In the genomic region with DNA sequence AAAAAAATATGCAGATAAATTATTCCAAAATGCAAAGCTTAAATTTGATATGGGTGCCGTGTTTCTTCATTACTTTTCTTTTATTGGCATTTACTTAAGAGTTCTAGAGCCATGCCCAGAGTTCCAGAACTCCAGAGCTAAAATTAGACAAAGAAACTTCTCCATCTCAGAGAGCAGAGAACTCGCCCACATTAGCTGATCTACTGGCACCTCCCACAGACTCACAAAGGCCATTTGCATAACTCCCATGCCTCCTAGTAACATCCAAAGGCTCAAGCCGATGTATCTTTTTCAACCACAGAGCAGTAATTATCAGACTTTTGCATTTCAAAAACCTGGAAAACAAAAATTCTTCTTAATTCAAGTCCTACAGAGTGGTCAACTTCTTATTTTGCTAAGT, we compare ENCODE assay signal across 28 cellular contexts.
DNase-seq lines count a peak whose midpoint lies in the region; ATAC-seq, FAIRE-seq and TF ChIP-seq lines count a peak whose summit lies in the region.
"Had no signal": no experiment of that assay in that cellular context is flagged by ENCODE, and none has a peak within 500 bp of the region (broad histone marks: within the 10 kb centered on the region; RNA-seq: fewer than 3 reads in every experiment).

No MANE protein-coding gene starts in this region.

- no peak for FAIRE-seq in D721Med (lab: Jason Lieb, UNC)
- FAIRE-seq: A549, GM12878, GM12892, GM18507 had no signal

- H3K27me3 Mint-ChIP-seq in GM23338 (ENCODE audit: insufficient read depth, low read depth, poor library complexity) = peaks cover 4% of the 10 kb centered on the region
- H3K27me3 Mint-ChIP-seq: B cell; CD4-positive, alpha-beta T cell had no signal

- peaks cover 26% of the 10 kb centered on the region for H3K4me1 Mint-ChIP-seq in GM23338
- H3K4me1 Mint-ChIP-seq: B cell had no signal

- no peak overlapping the region for H2AFZ ChIP-seq in GM23338

- no peak overlapping the region for H3K27ac ChIP-seq in GM23338 (ENCODE audit: low read depth)
- H3K27ac ChIP-seq: 22Rv1; A549; BLaER1 treated with 17β-estradiol and CSF1 and Interleukin-3, amounts not matched to agents 10 nM and 100 nM; C4-2B had no signal

- peaks cover 9% of the 10 kb centered on the region; the same call in 2 of the 3 replicates for H3K36me3 Mint-ChIP-seq in GM23338 (ENCODE audit: low read depth)
- H3K36me3 Mint-ChIP-seq: CD8-positive, alpha-beta T cell had no signal

- H3K4me1 ChIP-seq in GM23338 (ENCODE audit: insufficient read depth) = peaks cover 3% of the 10 kb centered on the region; the same call in 1 of the 2 replicates
- H3K4me1 ChIP-seq: A549; BLaER1 treated with 17β-estradiol and CSF1 and Interleukin-3, amounts not matched to agents 10 nM and 100 nM; Caco-2 had no signal

- no peaks in the 10 kb centered on the region for H3F3A ChIP-seq in GM23338 (replicated peaks; ENCODE audit: low read depth)

- no peaks in the 10 kb centered on the region for H3K36me3 ChIP-seq in GM23338 (ENCODE audit: insufficient read depth)
- H3K36me3 ChIP-seq: BLaER1 treated with 17β-estradiol and CSF1 and Interleukin-3, amounts not matched to agents 10 nM and 100 nM had no signal

- no peak overlapping the region for H3K4me3 Mint-ChIP-seq in GM23338
- H3K4me3 Mint-ChIP-seq: B cell; CD4-positive, alpha-beta T cell; CD8-positive, alpha-beta T cell had no signal

- H3K9me2 ChIP-seq in GM23338 (ENCODE audit: insufficient read depth) = no peaks in the 10 kb centered on the region

- no peak overlapping the region for H3K4me3 ChIP-seq in GM23338
- H3K4me3 ChIP-seq: A549; BLaER1 treated with 17β-estradiol and CSF1 and Interleukin-3, amounts not matched to agents 10 nM and 100 nM; GM12878 had no signal

- DNase-seq in GM23338 (ENCODE audit: low spot score) = peak; percentile 11
- peak; percentile 37 for DNase-seq in NCI-H526 treated with DMSO at 0.1 percent for 48 hours (lab: John Stamatoyannopoulos, UW)
- peak; percentile 11 for DNase-seq in inferior parietal cortex (ENCODE audit: extremely low spot score)
- DNase-seq in putamen (ENCODE audit: low spot score) = peak; percentile 36
- DNase-seq in effector CD4-positive, alpha-beta T cell = no peak
- no peak for DNase-seq in D721Med (ENCODE audit: insufficient read length, low spot score)
- DNase-seq: AML-193; Caco-2; Calu3; CD4-positive, alpha-beta T cell; CD8-positive, alpha-beta T cell; DMS 273 treated with DMSO at 0.1 percent for 48 hours; DMS153; DMS53; DMS79; DND-41; EL; GDM1 had no signal

- H3K27me3 ChIP-seq in GM23338 (ENCODE audit: insufficient read depth) = no peaks in the 10 kb centered on the region
- H3K27me3 ChIP-seq: BLaER1 treated with 17β-estradiol and CSF1 and Interleukin-3, amounts not matched to agents 10 nM and 100 nM had no signal

- TF ChIP-seq CTCF in GM23338 (conservative IDR thresholded peaks at IDR 0.05; ENCODE audit: low read depth in 2 of 2) (no peak), D721Med (IDR thresholded peaks at IDR 0.05; ENCODE audit: insufficient read depth, missing control alignments) (no peak)

- H3K79me2 ChIP-seq in GM23338 (replicated peaks; ENCODE audit: insufficient read depth) = no peaks in the 10 kb centered on the region

- no peak overlapping the region for H3K27ac Mint-ChIP-seq in GM23338
- H3K27ac Mint-ChIP-seq: B cell; CD4-positive, alpha-beta T cell; CD8-positive, alpha-beta T cell had no signal

- ATAC-seq in GM23338 (no peak), HG03135 (IDR thresholded peaks at IDR 0.05; ENCODE audit: unreplicated experiment) (no peak), HG02884 (IDR thresholded peaks at IDR 0.05; ENCODE audit: unreplicated experiment) (no peak)
- ATAC-seq: A549; CD8-positive, alpha-beta T cell; GM12878 had no signal

- H4K20me1 ChIP-seq in GM23338 (replicated peaks; ENCODE audit: insufficient read depth) = no peaks in the 10 kb centered on the region
- H4K20me1 ChIP-seq: BLaER1 treated with 17β-estradiol and CSF1 and Interleukin-3, amounts not matched to agents 10 nM and 100 nM had no signal

- H3K9me3 Mint-ChIP-seq in GM23338 = peaks cover 9% of the 10 kb centered on the region; the same call in 2 of the 3 replicates

- no peak overlapping the region for H3K4me2 ChIP-seq in GM23338
- H3K4me2 ChIP-seq: A549; BLaER1 treated with 17β-estradiol and CSF1 and Interleukin-3, amounts not matched to agents 10 nM and 100 nM had no signal

TF ChIP-seq in GM23338, 12 proteins besides CTCF, POLR2A, EP300 and RAD21:
- no peak for TF ChIP-seq EZH2phosphoT487 (IDR thresholded peaks at IDR 0.05; ENCODE audit: unreplicated experiment)
- no peak for TF ChIP-seq POLR2AphosphoS5 (IDR thresholded peaks at IDR 0.05; ENCODE audit: low read depth)
- TF ChIP-seq STAT1 (IDR thresholded peaks at IDR 0.05; ENCODE audit: unreplicated experiment) = no peak
- no peak for TF ChIP-seq ZNF331 (CRISPR knock-in tag; IDR thresholded peaks at IDR 0.05; ENCODE audit: low read depth)
- TF ChIP-seq, protein P1, sequence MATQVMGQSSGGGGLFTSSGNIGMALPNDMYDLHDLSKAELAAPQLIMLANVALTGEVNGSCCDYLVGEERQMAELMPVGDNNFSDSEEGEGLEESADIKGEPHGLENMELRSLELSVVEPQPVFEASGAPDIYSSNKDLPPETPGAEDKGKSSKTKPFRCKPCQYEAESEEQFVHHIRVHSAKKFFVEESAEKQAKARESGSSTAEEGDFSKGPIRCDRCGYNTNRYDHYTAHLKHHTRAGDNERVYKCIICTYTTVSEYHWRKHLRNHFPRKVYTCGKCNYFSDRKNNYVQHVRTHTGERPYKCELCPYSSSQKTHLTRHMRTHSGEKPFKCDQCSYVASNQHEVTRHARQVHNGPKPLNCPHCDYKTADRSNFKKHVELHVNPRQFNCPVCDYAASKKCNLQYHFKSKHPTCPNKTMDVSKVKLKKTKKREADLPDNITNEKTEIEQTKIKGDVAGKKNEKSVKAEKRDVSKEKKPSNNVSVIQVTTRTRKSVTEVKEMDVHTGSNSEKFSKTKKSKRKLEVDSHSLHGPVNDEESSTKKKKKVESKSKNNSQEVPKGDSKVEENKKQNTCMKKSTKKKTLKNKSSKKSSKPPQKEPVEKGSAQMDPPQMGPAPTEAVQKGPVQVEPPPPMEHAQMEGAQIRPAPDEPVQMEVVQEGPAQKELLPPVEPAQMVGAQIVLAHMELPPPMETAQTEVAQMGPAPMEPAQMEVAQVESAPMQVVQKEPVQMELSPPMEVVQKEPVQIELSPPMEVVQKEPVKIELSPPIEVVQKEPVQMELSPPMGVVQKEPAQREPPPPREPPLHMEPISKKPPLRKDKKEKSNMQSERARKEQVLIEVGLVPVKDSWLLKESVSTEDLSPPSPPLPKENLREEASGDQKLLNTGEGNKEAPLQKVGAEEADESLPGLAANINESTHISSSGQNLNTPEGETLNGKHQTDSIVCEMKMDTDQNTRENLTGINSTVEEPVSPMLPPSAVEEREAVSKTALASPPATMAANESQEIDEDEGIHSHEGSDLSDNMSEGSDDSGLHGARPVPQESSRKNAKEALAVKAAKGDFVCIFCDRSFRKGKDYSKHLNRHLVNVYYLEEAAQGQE (IDR thresholded peaks at IDR 0.05; ENCODE audit: unreplicated experiment) = no peak
- TF ChIP-seq, protein P2, sequence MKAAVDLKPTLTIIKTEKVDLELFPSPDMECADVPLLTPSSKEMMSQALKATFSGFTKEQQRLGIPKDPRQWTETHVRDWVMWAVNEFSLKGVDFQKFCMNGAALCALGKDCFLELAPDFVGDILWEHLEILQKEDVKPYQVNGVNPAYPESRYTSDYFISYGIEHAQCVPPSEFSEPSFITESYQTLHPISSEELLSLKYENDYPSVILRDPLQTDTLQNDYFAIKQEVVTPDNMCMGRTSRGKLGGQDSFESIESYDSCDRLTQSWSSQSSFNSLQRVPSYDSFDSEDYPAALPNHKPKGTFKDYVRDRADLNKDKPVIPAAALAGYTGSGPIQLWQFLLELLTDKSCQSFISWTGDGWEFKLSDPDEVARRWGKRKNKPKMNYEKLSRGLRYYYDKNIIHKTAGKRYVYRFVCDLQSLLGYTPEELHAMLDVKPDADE (IDR thresholded peaks at IDR 0.05) = no peak
- TF ChIP-seq JUNB (IDR thresholded peaks at IDR 0.05; ENCODE audit: unreplicated experiment) = no peak
- no peak for TF ChIP-seq ZNF114 (CRISPR knock-in tag; IDR thresholded peaks at IDR 0.05)
- TF ChIP-seq CREB1 (CRISPR knock-in tag; IDR thresholded peaks at IDR 0.05; ENCODE audit: low read depth) = no peak

Comparison
In these comparisons a context has a peak if more than half of its experiments do, and no peak if none do; other contexts are left out.
1. DNase-seq: peak in GM23338 (single experiment), NCI-H526 treated with DMSO at 0.1 percent for 48 hours (single experiment), inferior parietal cortex (single experiment) and putamen (single experiment); none in effector CD4-positive, alpha-beta T cell (single experiment) and D721Med (single experiment).